Comparison of ENCODE assay signal across 11 cellular contexts in the genomic region with DNA sequence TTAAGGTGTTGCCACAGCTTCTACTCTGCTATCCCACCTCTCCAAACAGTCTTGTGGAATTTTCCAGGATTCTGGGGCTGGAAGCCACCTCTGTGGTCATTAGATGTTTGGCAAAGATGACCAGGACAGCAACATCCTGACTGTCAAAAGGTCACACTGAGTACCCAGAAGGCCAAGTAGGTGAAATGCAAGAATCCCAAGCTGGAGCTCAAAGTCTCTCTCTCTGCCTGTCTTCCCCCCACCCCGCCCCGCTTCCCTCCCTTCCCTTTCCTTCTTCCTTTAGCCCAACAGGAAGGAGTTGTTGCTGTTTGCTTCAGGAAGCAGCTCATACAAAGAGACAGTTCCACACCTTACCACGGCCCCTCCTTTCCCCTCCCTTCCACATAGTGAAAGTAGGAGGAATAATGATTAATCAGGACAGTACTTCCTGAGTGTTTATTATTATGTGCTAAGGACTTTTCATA.
DNase-seq lines count a peak whose midpoint lies in the region; ATAC-seq and TF ChIP-seq lines count a peak whose summit lies in the region.
"Had no signal": no experiment of that assay in that cellular context is flagged by ENCODE, and none has a peak within 500 bp of the region (broad histone marks: within the 10 kb centered on the region; RNA-seq: fewer than 3 reads in every experiment).

No MANE protein-coding gene starts in this region.

- no peaks in the 10 kb centered on the region for H3K27me3 Mint-ChIP-seq in CD4-positive, alpha-beta T cell

- no peak for DNase-seq in CD4-positive, alpha-beta T cell
- DNase-seq in KBM-7 = peak; percentile 13
- DNase-seq in adrenal gland = peak in 5 of 7 donors; percentile 8 to 58 (median 25)
- DNase-seq in mucosa of descending colon = peak in 2 of 3 donors; percentile 38 to 41
- DNase-seq in thyroid gland = no peak
- DNase-seq in DMS153 treated with DMSO at 0.1 percent for 48 hours (lab: John Stamatoyannopoulos, UW; ENCODE audit: unreplicated experiment) = no peak
- DNase-seq: MM.1S; stimulated activated CD4-positive, alpha-beta T cell treated with anti-CD3 and anti-CD28 coated beads, Interleukin-4, amount 100 ng/mL, for 24 hours had no signal

- H3K4me1 Mint-ChIP-seq in CD4-positive, alpha-beta T cell (ENCODE audit: low read depth) = peaks cover 17% of the 10 kb centered on the region

- H3K9me3 ChIP-seq in CD4-positive, alpha-beta T cell (ENCODE audit: control insufficient read depth, low read length) = no peaks in the 10 kb centered on the region
- H3K9me3 ChIP-seq in adrenal gland (replicated peaks in 1 of 3) (no peaks in the 10 kb centered on the region), mucosa of descending colon (no peaks in the 10 kb centered on the region), thyroid gland (no peaks in the 10 kb centered on the region)
- H3K9me3 ChIP-seq: esophagus muscularis mucosa had no signal

- H3K4me1 ChIP-seq in adrenal gland (replicated peaks in 1 of 2) (no peaks in the 10 kb centered on the region), mucosa of descending colon (ENCODE audit: low read depth) (no peaks in the 10 kb centered on the region), thyroid gland (no peaks in the 10 kb centered on the region)
- H3K4me1 ChIP-seq: esophagus muscularis mucosa had no signal

- H3K27ac ChIP-seq in CD4-positive, alpha-beta T cell (ENCODE audit: low read depth, low read length) = no peak overlapping the region
- H3K27ac ChIP-seq in adrenal gland (peak overlapping the region in 1 of 5 donors; percentile 59), thyroid gland (no peak overlapping the region)
- H3K27ac ChIP-seq: esophagus muscularis mucosa had no signal

- H3K36me3 ChIP-seq in adrenal gland (replicated peaks in 1 of 2) (no peaks in the 10 kb centered on the region), mucosa of descending colon (ENCODE audit: low read depth) (no peaks in the 10 kb centered on the region), thyroid gland (no peaks in the 10 kb centered on the region)
- H3K36me3 ChIP-seq: esophagus muscularis mucosa had no signal

- H3K4me3 ChIP-seq in adrenal gland (no peak overlapping the region), mucosa of descending colon (no peak overlapping the region), thyroid gland (replicated peaks in 1 of 3) (no peak overlapping the region)
- H3K4me3 ChIP-seq: esophagus muscularis mucosa had no signal

- no peak for ATAC-seq in CD4-positive, alpha-beta T cell (ENCODE audit: poor library complexity)
- ATAC-seq in mucosa of descending colon (peak; percentile 85), GM18520 (IDR thresholded peaks at IDR 0.05; ENCODE audit: unreplicated experiment) (no peak), HG02798 (IDR thresholded peaks at IDR 0.05; ENCODE audit: poor library complexity, unreplicated experiment) (no peak)

- peak overlapping the region; percentile 82 for H3K27ac Mint-ChIP-seq in CD4-positive, alpha-beta T cell

- H3K4me3 Mint-ChIP-seq in CD4-positive, alpha-beta T cell = no peak overlapping the region

- no peaks in the 10 kb centered on the region for H3K36me3 Mint-ChIP-seq in CD4-positive, alpha-beta T cell (ENCODE audit: low read depth)

- H3K9me3 Mint-ChIP-seq in CD4-positive, alpha-beta T cell = no peaks in the 10 kb centered on the region

- POLR2A ChIA-PET in CD4-positive, alpha-beta T cell (lab: Charles Lee) = interaction anchor here (1.6 kb wide), 1 partner anchor 110 kb away, joined by 4 read pairs; no protein-coding TSS in a partner anchor

- TF ChIP-seq CTCF in CD4-positive, alpha-beta T cell (IDR thresholded peaks at IDR 0.05) = no peak
- TF ChIP-seq CTCF in adrenal gland (IDR thresholded peaks at IDR 0.05) (no peak), mucosa of descending colon (IDR thresholded peaks at IDR 0.05) (no peak), thyroid gland (IDR thresholded peaks at IDR 0.05) (no peak)

- TF ChIP-seq POLR2A in adrenal gland (IDR thresholded peaks at IDR 0.05) (no peak), thyroid gland (IDR thresholded peaks at IDR 0.05) (no peak)

- 68 to 75% (median 72%) methylated on average over 3 of the region's 3 CpGs for WGBS in adrenal gland, 4 donors
- WGBS in thyroid gland, 2 donors = 74 to 78% methylated on average over 3 of the region's 3 CpGs

- intact Hi-C loops in CD4-positive, alpha-beta T cell (cut with DNase I, micrococcal nuclease) = no loop called here
- intact Hi-C loops in adrenal gland (cut with DNase I) = no loop called here
- intact Hi-C loops in mucosa of descending colon (cut with DNase I, micrococcal nuclease) = no loop called here
- intact Hi-C loops in thyroid gland (cut with DNase I) = no loop called here

- CTCF ChIA-PET in CD4-positive, alpha-beta T cell (lab: Charles Lee) = interaction anchor here (1.2 kb wide), 1 partner anchor 111 kb away, joined by 5 read pairs; no protein-coding TSS in a partner anchor

- in situ Hi-C loops in KBM-7 (cut with MboI; ENCODE audit: low pct_unique_long_range_greater_than_20kb, low sequenced_read_pairs) = no loop called here

- H3K27me3 ChIP-seq in CD4-positive, alpha-beta T cell (ENCODE audit: control insufficient read depth, insufficient read depth, low read length) = no peaks in the 10 kb centered on the region
- no peaks in the 10 kb centered on the region for H3K27me3 ChIP-seq in adrenal gland
- no peaks in the 10 kb centered on the region for H3K27me3 ChIP-seq in thyroid gland

Comparison
In these comparisons a context has a peak if more than half of its experiments do, and no peak if none do; other contexts are left out.
1. DNase-seq: peak in KBM-7 (single experiment), adrenal gland (5 of 7) and mucosa of descending colon (2 of 3); none in CD4-positive, alpha-beta T cell (0 of 10), thyroid gland (0 of 2) and DMS153 treated with DMSO at 0.1 percent for 48 hours (single experiment).